Comparison of ENCODE assay signal across 1 cellular context in genomic region chr11:70111269-70112016, GRCh38.
TF ChIP-seq lines count a peak whose summit lies in the region.

No MANE protein-coding gene starts in this region.

TF ChIP-seq in K562, 482 proteins besides CTCF, POLR2A, EP300 and RAD21 (continued from another document):
- TF ChIP-seq ZNF407 (IDR thresholded peaks at IDR 0.05; ENCODE audit: low read depth) (no peak), PHB (CRISPR knock-in tag; IDR thresholded peaks at IDR 0.05) (no peak), PTBP1 (IDR thresholded peaks at IDR 0.05; ENCODE audit: low read depth, low read length) (no peak), ZBTB8A (IDR thresholded peaks at IDR 0.05; ENCODE audit: partially characterized antibody) (no peak), BRD4 (IDR thresholded peaks at IDR 0.05) (no peak), NR2C2 (CRISPR knock-in tag; IDR thresholded peaks at IDR 0.05) (no peak), NR2C2 (tag; IDR thresholded peaks at IDR 0.05) (peak; percentile 42; the same call in 1 of the 2 replicates), ZNF785 (CRISPR knock-in tag; IDR thresholded peaks at IDR 0.05) (no peak), HMG20A (CRISPR knock-in tag; conservative IDR thresholded peaks at IDR 0.05) (no peak), NFXL1 (CRISPR knock-in tag; IDR thresholded peaks at IDR 0.05) (no peak), MXI1 (IDR thresholded peaks at IDR 0.05; ENCODE audit: low read depth, low read length) (no peak), MBD2 (IDR thresholded peaks at IDR 0.05; ENCODE audit: borderline replicate concordance, low read depth) (no peak), ZNF280B (CRISPR knock-in tag; IDR thresholded peaks at IDR 0.05) (no peak), ZNF583 (CRISPR knock-in tag; IDR thresholded peaks at IDR 0.05) (no peak), YY1 (IDR thresholded peaks at IDR 0.05; ENCODE audit: borderline replicate concordance in 1 of 3, control insufficient read depth in 1 of 3, extremely low read depth in 1 of 3, insufficient read depth in 3 of 3, insufficient read length in 1 of 3, insufficient replicate concordance in 2 of 3, low read depth in 1 of 3, low read length in 2 of 3) (peak in 1 of 3 experiments; percentile 70), ETV5 (CRISPR knock-in tag; IDR thresholded peaks at IDR 0.05; ENCODE audit: low read depth) (peak; percentile 65; the same call in 1 of the 2 replicates), KHSRP (IDR thresholded peaks at IDR 0.05) (no peak), ZNF586 (CRISPR knock-in tag; conservative IDR thresholded peaks at IDR 0.05) (no peak), CCNT2 (IDR thresholded peaks at IDR 0.05; ENCODE audit: borderline replicate concordance, extremely low read depth, insufficient read length, low read depth, low read length) (no peak), HMGXB4 (CRISPR knock-in tag; IDR thresholded peaks at IDR 0.05) (no peak), U2AF1 (optimal IDR thresholded peaks at IDR 0.05; ENCODE audit: low read depth, low read length) (no peak), PYGO2 (tag; IDR thresholded peaks at IDR 0.05) (no peak), ZBTB26 (CRISPR knock-in tag; IDR thresholded peaks at IDR 0.05) (no peak), MAFK (IDR thresholded peaks at IDR 0.05; ENCODE audit: low read length) (no peak), ZBTB5 (IDR thresholded peaks at IDR 0.05) (no peak), FUS (optimal IDR thresholded peaks at IDR 0.05; ENCODE audit: low read depth, low read length) (no peak), FOXP4 (CRISPR knock-in tag; IDR thresholded peaks at IDR 0.05; ENCODE audit: borderline replicate concordance) (no peak), FOXK2 (conservative IDR thresholded peaks at IDR 0.05 in 1 of 2, IDR thresholded peaks at IDR 0.05 in 1 of 2; ENCODE audit: low read depth in 2 of 2) (peak; percentile 90 to 94), MAX (CRISPR knock-in tag; IDR thresholded peaks at IDR 0.05) (peak; percentile 36; the same call in 1 of the 2 replicates), RUNX1 (IDR thresholded peaks at IDR 0.05; ENCODE audit: low read depth) (no peak), MTF1 (CRISPR knock-in tag; IDR thresholded peaks at IDR 0.05; ENCODE audit: borderline replicate concordance) (no peak), SFPQ (IDR thresholded peaks at IDR 0.05; ENCODE audit: low read depth, low read length) (no peak), GTF2A2 (tag; IDR thresholded peaks at IDR 0.05) (no peak), SAP30 (IDR thresholded peaks at IDR 0.05; ENCODE audit: borderline replicate concordance, insufficient read depth, low read depth, low read length, poor library complexity, severe bottlenecking) (no peak), SUPT5H (IDR thresholded peaks at IDR 0.05) (no peak)
